ENCODE assay signal across 8 cellular contexts in the genomic region with DNA sequence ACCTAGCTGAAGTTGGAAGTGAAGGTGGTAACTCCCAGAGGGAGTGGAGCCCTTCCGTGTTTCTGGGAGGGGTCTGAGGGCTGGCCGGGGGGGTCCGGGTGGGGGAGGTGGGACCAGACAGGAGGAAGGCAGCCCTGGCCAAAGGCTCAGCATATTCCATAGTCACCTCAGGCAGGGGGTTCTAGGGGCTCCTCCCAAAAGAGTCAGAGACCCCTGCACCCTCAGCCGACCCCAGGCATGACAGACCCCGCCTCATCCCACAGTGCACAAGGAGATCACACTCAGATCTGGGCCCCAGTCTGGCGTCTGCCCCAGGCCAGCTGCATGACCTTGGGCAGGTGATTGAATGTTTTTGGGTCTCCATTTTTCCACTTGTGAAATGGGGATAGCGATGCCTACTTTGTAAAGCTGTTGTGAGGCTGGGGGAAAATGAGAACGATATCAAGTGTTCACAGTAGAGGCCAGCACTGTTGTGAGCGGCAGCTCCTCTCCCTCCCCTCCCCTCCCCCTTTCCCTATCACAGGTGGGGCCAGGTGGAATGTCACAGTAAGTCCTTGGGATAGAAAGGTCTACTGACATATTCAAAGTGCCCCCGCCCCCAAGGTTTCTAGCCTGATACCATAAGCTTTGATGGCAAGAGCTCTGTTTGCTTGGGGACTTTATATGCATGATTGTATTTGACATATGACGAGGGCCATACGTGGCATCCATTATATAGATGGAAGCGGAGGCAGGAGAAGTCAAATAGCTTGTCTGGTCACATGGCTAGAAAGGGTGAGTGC. TPM values are rescaled to one million over a fixed set of nuclear protein-coding genes. Genes with fewer than 3 reads are reported as not detected.
DNase-seq lines count a peak whose midpoint lies in the region; ATAC-seq and TF ChIP-seq lines count a peak whose summit lies in the region.

No MANE protein-coding gene starts in this region.

- peak overlapping the region; percentile 91 for H3K27ac Mint-ChIP-seq in CD4-positive, alpha-beta T cell

- intact Hi-C loops in CD4-positive, alpha-beta T cell (cut with DNase I, micrococcal nuclease): no loop called here

- H3K9me3 ChIP-seq in CD4-positive, alpha-beta T cell (ENCODE audit: control insufficient read depth, low read length): no peaks in the 10 kb centered on the region
- H3K9me3 ChIP-seq in duodenal mucosa (ENCODE audit: control insufficient read depth in 1 of 2, low read length in 2 of 2): no peaks in the 10 kb centered on the region
- H3K9me3 ChIP-seq in neutrophil: no peaks in the 10 kb centered on the region

- no peak for ATAC-seq in CD4-positive, alpha-beta T cell (ENCODE audit: poor library complexity)
- ATAC-seq in HG03139 (IDR thresholded peaks at IDR 0.05; ENCODE audit: unreplicated experiment) (no peak), GM18505 (IDR thresholded peaks at IDR 0.05; ENCODE audit: unreplicated experiment) (no peak)

- H3K4me1 Mint-ChIP-seq in CD4-positive, alpha-beta T cell (ENCODE audit: low read depth): peaks cover 78% of the 10 kb centered on the region

- peak overlapping the region in 1 of 2 donors; percentile 2 for H3K9ac ChIP-seq in duodenal mucosa (ENCODE audit: low read depth in 1 of 2, low read length in 2 of 2)

- no peak for DNase-seq in CD4-positive, alpha-beta T cell
- DNase-seq in NCI-H510A (lab: John Stamatoyannopoulos, UW) (peak; percentile 34), NCI-H2196 (lab: John Stamatoyannopoulos, UW; ENCODE audit: unreplicated experiment) (no peak), amniotic stem cell (lab: John Stamatoyannopoulos, UW) (no peak)

- H3K36me3 ChIP-seq in duodenal mucosa (ENCODE audit: control insufficient read depth in 1 of 2, insufficient read depth in 2 of 2, low read length in 2 of 2) (no peaks in the 10 kb centered on the region), neutrophil (no peaks in the 10 kb centered on the region)

- H3K27me3 ChIP-seq in CD4-positive, alpha-beta T cell (ENCODE audit: control insufficient read depth, insufficient read depth, low read length): no peaks in the 10 kb centered on the region
- H3K27me3 ChIP-seq in duodenal mucosa (ENCODE audit: control insufficient read depth in 1 of 2, insufficient read depth in 2 of 2, low read length in 2 of 2): no peaks in the 10 kb centered on the region
- no peaks in the 10 kb centered on the region for H3K27me3 ChIP-seq in neutrophil

- CTCF ChIA-PET in CD4-positive, alpha-beta T cell (lab: Charles Lee): interaction anchor here (0.9 to 2.9 kb wide), 9 partner anchors 10 to 99 kb away, joined by 3 to 11 read pairs (median 4); a partner anchor contains a TSS

- H3K27ac ChIP-seq in CD4-positive, alpha-beta T cell (ENCODE audit: low read depth, low read length): peak overlapping the region; percentile 95
- H3K27ac ChIP-seq in duodenal mucosa (ENCODE audit: low read depth, low read length) (peak overlapping the region; percentile 67), neutrophil (peak overlapping the region; percentile 99)

- no peaks in the 10 kb centered on the region for H3K36me3 Mint-ChIP-seq in CD4-positive, alpha-beta T cell (ENCODE audit: low read depth)

- H3K4me3 ChIP-seq in duodenal mucosa (ENCODE audit: low read depth in 1 of 2, low read length in 2 of 2) (no peak overlapping the region), neutrophil (ENCODE audit: low read depth in 1 of 2, low read length in 1 of 2) (peak overlapping the region in 1 of 2 experiments; percentile 74)

- no peaks in the 10 kb centered on the region for H3K27me3 Mint-ChIP-seq in CD4-positive, alpha-beta T cell

- no peak for TF ChIP-seq CTCF in CD4-positive, alpha-beta T cell (IDR thresholded peaks at IDR 0.05)
- no peak for TF ChIP-seq CTCF in neutrophil (IDR thresholded peaks at IDR 0.05)

- POLR2A ChIA-PET in CD4-positive, alpha-beta T cell (lab: Charles Lee): interaction anchor here (0.9 to 8.5 kb wide), 13 partner anchors 10 to 262 kb away, joined by 3 to 93 read pairs (median 6); a partner anchor contains a TSS

- peaks cover 47 to 53% of the 10 kb centered on the region in 2 donors for H3K4me1 ChIP-seq in duodenal mucosa (ENCODE audit: control insufficient read depth in 1 of 2, insufficient read depth in 2 of 2, low read length in 2 of 2)
- peaks cover 89 to 99% of the 10 kb centered on the region in 2 experiments for H3K4me1 ChIP-seq in neutrophil (ENCODE audit: control insufficient read depth in 1 of 2, insufficient read depth in 1 of 2, low read depth in 1 of 2, low read length in 1 of 2)

- peak overlapping the region; percentile 57 for H3K4me3 Mint-ChIP-seq in CD4-positive, alpha-beta T cell

- H3K9me3 Mint-ChIP-seq in CD4-positive, alpha-beta T cell: no peaks in the 10 kb centered on the region

- TF ChIP-seq POLR2A in GM18505 (IDR thresholded peaks at IDR 0.05; ENCODE audit: borderline replicate concordance, extremely low read depth, insufficient read depth, insufficient read length): no peak

RNA-seq across cellular contexts. Expression of a gene that starts 33.3 kb away (rescaled TPM):
- 10 to 100 TPM; 25.2 to 27.0 TPM for total RNA-seq in CD4-positive, alpha-beta T cell

RNA-seq across cellular contexts. Expression of a gene that starts 47.7 kb away (rescaled TPM):
- 100 to 1,000 TPM; 427 to 436 TPM for total RNA-seq in CD4-positive, alpha-beta T cell
